Comparison of ENCODE assay signal across 2 cellular contexts in genomic region chr15:90075420-90076289, GRCh38.
A peak's percentile ranks its signal among the peaks of the same experiment; 100 is the strongest.
TF ChIP-seq lines count a peak whose summit lies in the region.

No MANE protein-coding gene starts in this region.

TF ChIP-seq in HepG2, 621 proteins besides CTCF, POLR2A, EP300 and RAD21 (continues in another document):
- no peak for TF ChIP-seq ZMYM2 (CRISPR knock-in tag; IDR thresholded peaks at IDR 0.05)
- TF ChIP-seq ATF3 (CRISPR knock-in tag; IDR thresholded peaks at IDR 0.05), result no peak
- no peak for TF ChIP-seq ZNF841 (CRISPR knock-in tag; IDR thresholded peaks at IDR 0.05; ENCODE audit: borderline replicate concordance)
- TF ChIP-seq ZBTB14 (CRISPR knock-in tag; IDR thresholded peaks at IDR 0.05), result no peak
- TF ChIP-seq FOXA1 (IDR thresholded peaks at IDR 0.05), result no peak
- TF ChIP-seq FOXA1 (CRISPR knock-in tag; IDR thresholded peaks at IDR 0.05), result no peak
- TF ChIP-seq LCORL (IDR thresholded peaks at IDR 0.05), result no peak
- TF ChIP-seq LCORL (CRISPR knock-in tag; IDR thresholded peaks at IDR 0.05), result peak; percentile 23; the same call in 1 of the 2 replicates
- TF ChIP-seq ZUFSP (CRISPR knock-in tag; IDR thresholded peaks at IDR 0.05; ENCODE audit: borderline replicate concordance), result no peak
- TF ChIP-seq ZNF30 (CRISPR knock-in tag; IDR thresholded peaks at IDR 0.05), result no peak
- no peak for TF ChIP-seq ETS1 (CRISPR knock-in tag; IDR thresholded peaks at IDR 0.05)
- no peak for TF ChIP-seq ZSCAN9 (CRISPR knock-in tag; IDR thresholded peaks at IDR 0.05; ENCODE audit: borderline replicate concordance)
- TF ChIP-seq HNF4A (CRISPR knock-in tag; IDR thresholded peaks at IDR 0.05), result peak; percentile 43; the same call in 1 of the 2 replicates
- TF ChIP-seq ZNF382 (CRISPR knock-in tag; IDR thresholded peaks at IDR 0.05; ENCODE audit: borderline replicate concordance), result no peak
- TF ChIP-seq MED8 (CRISPR knock-in tag; IDR thresholded peaks at IDR 0.05; ENCODE audit: insufficient replicate concordance), result no peak
- no peak for TF ChIP-seq MNT (IDR thresholded peaks at IDR 0.05)
- 0 out of 2 replicates have a peak, but pooled peaks have one; percentile 20 for TF ChIP-seq PAXIP1 (CRISPR knock-in tag; conservative IDR thresholded peaks at IDR 0.05)

TF ChIP-seq in SK-N-SH, 30 proteins besides CTCF, POLR2A, EP300 and RAD21:
- no peak for TF ChIP-seq MEF2A (IDR thresholded peaks at IDR 0.05; ENCODE audit: borderline replicate concordance, low read depth)
- TF ChIP-seq RFX5 (IDR thresholded peaks at IDR 0.05; ENCODE audit: low read length), result no peak
- no peak for TF ChIP-seq ZBTB33 (IDR thresholded peaks at IDR 0.05; ENCODE audit: borderline replicate concordance, low read depth)
- no peak for TF ChIP-seq EZH2phosphoT487 (IDR thresholded peaks at IDR 0.05; ENCODE audit: borderline replicate concordance, low read depth)
- TF ChIP-seq TAF1 (IDR thresholded peaks at IDR 0.05; ENCODE audit: borderline replicate concordance, low read depth, low read length), result no peak
- no peak for TF ChIP-seq SIN3A (IDR thresholded peaks at IDR 0.05; ENCODE audit: borderline replicate concordance, low read depth, low read length)
- no peak for TF ChIP-seq TEAD4 (IDR thresholded peaks at IDR 0.05; ENCODE audit: borderline replicate concordance, insufficient read depth)
- no peak for TF ChIP-seq POLR2AphosphoS5 (IDR thresholded peaks at IDR 0.05; ENCODE audit: low read depth, low read length)
- no peak for TF ChIP-seq YY1 (IDR thresholded peaks at IDR 0.05; ENCODE audit: low read depth)
- no peak for TF ChIP-seq SMC3 (IDR thresholded peaks at IDR 0.05; ENCODE audit: low read depth, low read length)
- TF ChIP-seq IRF3 (IDR thresholded peaks at IDR 0.05; ENCODE audit: low read depth, low read length), result no peak
- no peak for TF ChIP-seq RCOR1 (IDR thresholded peaks at IDR 0.05; ENCODE audit: low read length)
- no peak for TF ChIP-seq TCF12 (IDR thresholded peaks at IDR 0.05)
- no peak for TF ChIP-seq JUND (IDR thresholded peaks at IDR 0.05)
- TF ChIP-seq USF2 (IDR thresholded peaks at IDR 0.05; ENCODE audit: borderline replicate concordance, low read depth, low read length), result no peak
- TF ChIP-seq RXRA (IDR thresholded peaks at IDR 0.05; ENCODE audit: borderline replicate concordance, low read depth), result no peak
- no peak for TF ChIP-seq PBX3 (IDR thresholded peaks at IDR 0.05)
